Comparison of ENCODE assay signal across 8 cellular contexts in genomic region chr1:203861379-203862184, GRCh38. TPM values are rescaled to one million over a fixed set of nuclear protein-coding genes. Genes with fewer than 3 reads are reported as not detected.
DNase-seq lines count a peak whose midpoint lies in the region; ATAC-seq, FAIRE-seq and TF ChIP-seq lines count a peak whose summit lies in the region.

SNRPE (plus strand) TSS chr1:203861599; CDS start chr1:203861660, 61 bp downstream.

- DNase-seq in H54 (ENCODE audit: insufficient read length, low spot score): peak; percentile 80
- peak; percentile 99 for DNase-seq in LoVo (ENCODE audit: low spot score)
- peak; percentile 94 for DNase-seq in RWPE2 (ENCODE audit: low spot score)
- peak; percentile 96 for DNase-seq in activated T-helper 2 cell treated with anti-CD3 and anti-CD28 coated beads, Interferon-gamma antibody, Interleukin-2, Interleukin-4, amounts not matched to agents 10 μg/mL and 5 μg/mL and 100 μg/mL, durations not matched to agents 14 hours and 24 hours and 36 hours (ENCODE audit: low spot score)
- peak; percentile 98 for DNase-seq in fibroblast of peridontal ligament (ENCODE audit: extremely low read depth)
- peak; percentile 97 for DNase-seq in natural killer cell treated with Interleukin-12 subunit alpha and Interleukin-12 subunit beta and Interleukin-15 and Interleukin-18, amount 100 ng/mL, for 72 hours (ENCODE audit: low spot score)
- DNase-seq in stimulated activated naive CD8-positive, alpha-beta T cell treated with anti-CD3 and anti-CD28 coated beads, Interleukin-15, Interleukin-2, amounts not matched to agents 100 U/mL and 50 U/mL, for 24 hours: peak; percentile 95

- H3K36me3 ChIP-seq in ES-I3 (ENCODE audit: insufficient read depth, low read length): peaks cover 27% of the 10 kb centered on the region
- peaks cover 50% of the 10 kb centered on the region for H3K36me3 ChIP-seq in RWPE2 (ENCODE audit: low read depth)

- H3K4me1 Mint-ChIP-seq in activated T-helper 2 cell treated with anti-CD3 and anti-CD28 coated beads, Interferon-gamma antibody, Interleukin-2, Interleukin-4, amounts not matched to agents 10 μg/mL and 5 μg/mL and 100 μg/mL, durations not matched to agents 14 hours and 24 hours and 36 hours (ENCODE audit: low read depth): peaks cover 15% of the 10 kb centered on the region
- peaks cover 19 to 25% of the 10 kb centered on the region in 2 donors for H3K4me1 Mint-ChIP-seq in natural killer cell treated with Interleukin-12 subunit alpha and Interleukin-12 subunit beta and Interleukin-15 and Interleukin-18, amount 100 ng/mL, for 72 hours (ENCODE audit: low read depth in 2 of 2)

- H3K9ac ChIP-seq in ES-I3 (ENCODE audit: low read depth, low read length): peak within 1 kb of the TSS; percentile 92

- no peaks in the 10 kb centered on the region for H3K9me3 Mint-ChIP-seq in activated T-helper 2 cell treated with anti-CD3 and anti-CD28 coated beads, Interferon-gamma antibody, Interleukin-2, Interleukin-4, amounts not matched to agents 10 μg/mL and 5 μg/mL and 100 μg/mL, durations not matched to agents 14 hours and 24 hours and 36 hours
- no peaks in the 10 kb centered on the region for H3K9me3 Mint-ChIP-seq in natural killer cell treated with Interleukin-12 subunit alpha and Interleukin-12 subunit beta and Interleukin-15 and Interleukin-18, amount 100 ng/mL, for 72 hours

- H3K4me1 ChIP-seq in ES-I3 (ENCODE audit: insufficient read depth, low read length) (peaks cover 3% of the 10 kb centered on the region; the same call in 1 of the 2 replicates), RWPE2 (ENCODE audit: insufficient read depth, poor library complexity, severe bottlenecking) (peaks cover 23% of the 10 kb centered on the region)

- peak within 1 kb of the TSS; percentile 100 for H3K4me3 Mint-ChIP-seq in activated T-helper 2 cell treated with anti-CD3 and anti-CD28 coated beads, Interferon-gamma antibody, Interleukin-2, Interleukin-4, amounts not matched to agents 10 μg/mL and 5 μg/mL and 100 μg/mL, durations not matched to agents 14 hours and 24 hours and 36 hours (ENCODE audit: low read depth)
- peak within 1 kb of the TSS; percentile 100 for H3K4me3 Mint-ChIP-seq in natural killer cell treated with Interleukin-12 subunit alpha and Interleukin-12 subunit beta and Interleukin-15 and Interleukin-18, amount 100 ng/mL, for 72 hours

- peaks cover 44% of the 10 kb centered on the region for H3K36me3 Mint-ChIP-seq in activated T-helper 2 cell treated with anti-CD3 and anti-CD28 coated beads, Interferon-gamma antibody, Interleukin-2, Interleukin-4, amounts not matched to agents 10 μg/mL and 5 μg/mL and 100 μg/mL, durations not matched to agents 14 hours and 24 hours and 36 hours (ENCODE audit: low read depth)
- H3K36me3 Mint-ChIP-seq in natural killer cell treated with Interleukin-12 subunit alpha and Interleukin-12 subunit beta and Interleukin-15 and Interleukin-18, amount 100 ng/mL, for 72 hours: peaks cover 31% of the 10 kb centered on the region

- FAIRE-seq in H54 (lab: Jason Lieb, UNC): peak; percentile 89

- H3K27ac Mint-ChIP-seq in activated T-helper 2 cell treated with anti-CD3 and anti-CD28 coated beads, Interferon-gamma antibody, Interleukin-2, Interleukin-4, amounts not matched to agents 10 μg/mL and 5 μg/mL and 100 μg/mL, durations not matched to agents 14 hours and 24 hours and 36 hours: peak within 1 kb of the TSS; percentile 97
- H3K27ac Mint-ChIP-seq in natural killer cell treated with Interleukin-12 subunit alpha and Interleukin-12 subunit beta and Interleukin-15 and Interleukin-18, amount 100 ng/mL, for 72 hours: peak within 1 kb of the TSS; percentile 98 to 99

- peak within 1 kb of the TSS; percentile 83 for H3K4me3 ChIP-seq in RWPE2 (ENCODE audit: severe bottlenecking)

- intact Hi-C loops in activated T-helper 2 cell treated with anti-CD3 and anti-CD28 coated beads, Interferon-gamma antibody, Interleukin-2, Interleukin-4, amounts not matched to agents 10 μg/mL and 5 μg/mL and 100 μg/mL, durations not matched to agents 14 hours and 24 hours and 36 hours (cut with micrococcal nuclease): loop anchor here (1.0 to 5.0 kb wide), 4 partner anchors 66 to 549 kb away; partner anchors contain the start of genes PPP1R15B, ZBED6 and ZC3H11A

- H3K27me3 Mint-ChIP-seq in activated T-helper 2 cell treated with anti-CD3 and anti-CD28 coated beads, Interferon-gamma antibody, Interleukin-2, Interleukin-4, amounts not matched to agents 10 μg/mL and 5 μg/mL and 100 μg/mL, durations not matched to agents 14 hours and 24 hours and 36 hours (ENCODE audit: low read depth): no peaks in the 10 kb centered on the region
- H3K27me3 Mint-ChIP-seq in natural killer cell treated with Interleukin-12 subunit alpha and Interleukin-12 subunit beta and Interleukin-15 and Interleukin-18, amount 100 ng/mL, for 72 hours: no peaks in the 10 kb centered on the region

- H3K27me3 ChIP-seq in RWPE2 (ENCODE audit: insufficient read depth, poor library complexity, severe bottlenecking): no peaks in the 10 kb centered on the region

- H3K9me3 ChIP-seq in ES-I3 (ENCODE audit: control insufficient read depth, insufficient read depth, low read length): no peaks in the 10 kb centered on the region
- H3K9me3 ChIP-seq in RWPE2 (ENCODE audit: severe bottlenecking): no peaks in the 10 kb centered on the region

- peak; percentile 98 for TF ChIP-seq CTCF in RWPE2 (IDR thresholded peaks at IDR 0.05; ENCODE audit: poor library complexity, severe bottlenecking)

- peak within 1 kb of the TSS; percentile 96 for H3K27ac ChIP-seq in RWPE2 (ENCODE audit: poor library complexity, severe bottlenecking)

- peak; percentile 84 for ATAC-seq in RWPE2 (ENCODE audit: low read depth)
- ATAC-seq in natural killer cell treated with Interleukin-12 subunit alpha and Interleukin-12 subunit beta and Interleukin-15 and Interleukin-18, amount 100 ng/mL, for 72 hours: peak; percentile 99
- ATAC-seq in stimulated activated naive CD8-positive, alpha-beta T cell treated with anti-CD3 and anti-CD28 coated beads, Interleukin-15, Interleukin-2, amounts not matched to agents 100 U/mL and 50 U/mL, for 24 hours: peak; percentile 98

- peak; percentile 79 for TF ChIP-seq POLR2A in H54 (IDR thresholded peaks at IDR 0.05; ENCODE audit: low read depth, low read length)

RNA-seq across cellular contexts. Expression of gene SNRPE, which starts in this region (rescaled TPM):
- total RNA-seq in activated T-helper 2 cell treated with anti-CD3 and anti-CD28 coated beads, Interferon-gamma antibody, Interleukin-2, Interleukin-4, amounts not matched to agents 10 μg/mL and 5 μg/mL and 100 μg/mL, durations not matched to agents 14 hours and 24 hours and 36 hours: 240 and 255 TPM in 2 replicates
- 100 to 1,000 TPM; 124 to 125 TPM for total RNA-seq in natural killer cell treated with Interleukin-12 subunit alpha and Interleukin-12 subunit beta and Interleukin-15 and Interleukin-18, amount 100 ng/mL, for 72 hours

Comparison
In these comparisons a context has a peak if more than half of its experiments do, and no peak if none do; other contexts are left out.
1. Peak in every context shown above with its lines: DNase-seq, ATAC-seq, H3K4me3 ChIP-seq and H3K27ac ChIP-seq.